Comparison of ENCODE assay signal across 20 cellular contexts in the genomic region with DNA sequence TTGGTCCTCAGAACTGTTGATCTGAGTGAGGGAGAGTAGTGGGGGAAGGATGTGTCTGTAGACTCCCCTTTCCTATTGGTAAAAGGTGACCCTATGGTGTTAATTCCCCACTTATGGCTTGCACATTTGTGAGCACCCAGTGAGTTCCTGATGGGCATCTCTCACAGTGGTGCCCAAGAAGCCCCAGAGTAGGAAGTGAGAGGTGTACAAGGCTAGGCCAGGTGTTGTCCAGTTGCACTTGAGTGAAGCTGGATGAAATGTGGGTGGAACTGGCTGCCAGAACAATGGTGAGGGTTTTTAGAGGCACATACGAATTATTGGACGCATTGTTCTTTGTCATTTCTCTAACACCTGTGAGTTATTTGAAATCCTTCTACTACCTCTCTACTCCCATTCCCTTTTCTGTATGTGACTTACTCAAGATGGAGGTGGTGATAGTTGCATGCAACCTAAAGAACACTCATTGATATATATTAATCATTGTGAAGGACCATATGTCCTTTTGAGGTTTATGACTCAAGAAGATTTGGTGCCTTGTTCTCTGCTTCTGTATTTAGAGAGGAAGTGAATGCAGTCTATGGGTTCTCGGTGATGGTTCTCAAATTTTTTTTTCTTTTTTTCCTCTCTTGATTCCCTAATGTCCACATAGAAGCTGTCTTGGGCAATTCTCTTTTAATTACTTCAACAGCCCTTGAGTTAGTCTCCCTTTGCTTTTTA.
DNase-seq lines count a peak whose midpoint lies in the region; ATAC-seq and TF ChIP-seq lines count a peak whose summit lies in the region.
"Had no signal": no experiment of that assay in that cellular context is flagged by ENCODE, and none has a peak within 500 bp of the region (broad histone marks: within the 10 kb centered on the region; RNA-seq: fewer than 3 reads in every experiment).

No MANE protein-coding gene starts in this region.

- H3K36me3 ChIP-seq in left ventricle myocardium inferior, result no peaks in the 10 kb centered on the region
- H3K36me3 ChIP-seq: pancreas, SJSA1, spleen, suprapubic skin had no signal

- no peaks in the 10 kb centered on the region for H3K27me3 Mint-ChIP-seq in activated T-helper 2 cell treated with anti-CD3 and anti-CD28 coated beads, Interferon-gamma antibody, Interleukin-2, Interleukin-4, amounts not matched to agents 10 μg/mL and 5 μg/mL and 100 μg/mL, durations not matched to agents 14 hours and 24 hours and 36 hours (ENCODE audit: low read depth)

- no peaks in the 10 kb centered on the region for H3K4me1 ChIP-seq in left ventricle myocardium inferior
- H3K4me1 ChIP-seq: pancreas, SJSA1, spleen, suprapubic skin had no signal

- no peak overlapping the region for H3K27ac ChIP-seq in left ventricle myocardium inferior (replicated peaks)
- H3K27ac ChIP-seq: pancreas, SJSA1, suprapubic skin had no signal

- H3K9me3 ChIP-seq in left ventricle myocardium inferior (replicated peaks), result no peaks in the 10 kb centered on the region
- H3K9me3 ChIP-seq: pancreas, SJSA1, spleen, suprapubic skin had no signal

- TF ChIP-seq CTCF in GM10266 (IDR thresholded peaks at IDR 0.05; ENCODE audit: control insufficient read depth, insufficient read depth, low read depth, missing control alignments), result no peak
- TF ChIP-seq CTCF in left ventricle myocardium inferior (IDR thresholded peaks at IDR 0.05; ENCODE audit: borderline replicate concordance), result no peak

- no peak overlapping the region for H3K27ac Mint-ChIP-seq in activated T-helper 2 cell treated with anti-CD3 and anti-CD28 coated beads, Interferon-gamma antibody, Interleukin-2, Interleukin-4, amounts not matched to agents 10 μg/mL and 5 μg/mL and 100 μg/mL, durations not matched to agents 14 hours and 24 hours and 36 hours
- H3K27ac Mint-ChIP-seq: activated naive CD4-positive, alpha-beta T cell treated with anti-CD3 and anti-CD28 coated beads for 36 hours; endodermal cell; immature natural killer cell had no signal

- H3K36me3 Mint-ChIP-seq in activated T-helper 2 cell treated with anti-CD3 and anti-CD28 coated beads, Interferon-gamma antibody, Interleukin-2, Interleukin-4, amounts not matched to agents 10 μg/mL and 5 μg/mL and 100 μg/mL, durations not matched to agents 14 hours and 24 hours and 36 hours (ENCODE audit: low read depth), result no peaks in the 10 kb centered on the region
- H3K36me3 Mint-ChIP-seq: IgD-negative memory B cell, immature natural killer cell had no signal

- no peaks in the 10 kb centered on the region for H3K27me3 ChIP-seq in left ventricle myocardium inferior (ENCODE audit: low read depth)
- H3K27me3 ChIP-seq: pancreas, spleen, suprapubic skin had no signal

- peak; percentile 42 for ATAC-seq in GM19043 (IDR thresholded peaks at IDR 0.05; ENCODE audit: low read depth, unreplicated experiment)
- peak; percentile 42 for ATAC-seq in GM21825 (IDR thresholded peaks at IDR 0.05; ENCODE audit: unreplicated experiment)
- ATAC-seq in HG03103 (IDR thresholded peaks at IDR 0.05; ENCODE audit: low read depth, unreplicated experiment), result peak; percentile 62
- ATAC-seq: pancreas had no signal

- no peaks in the 10 kb centered on the region for H3K4me1 Mint-ChIP-seq in activated T-helper 2 cell treated with anti-CD3 and anti-CD28 coated beads, Interferon-gamma antibody, Interleukin-2, Interleukin-4, amounts not matched to agents 10 μg/mL and 5 μg/mL and 100 μg/mL, durations not matched to agents 14 hours and 24 hours and 36 hours (ENCODE audit: low read depth)
- H3K4me1 Mint-ChIP-seq: endodermal cell, immature natural killer cell had no signal

- intact Hi-C loops in activated T-helper 2 cell treated with anti-CD3 and anti-CD28 coated beads, Interferon-gamma antibody, Interleukin-2, Interleukin-4, amounts not matched to agents 10 μg/mL and 5 μg/mL and 100 μg/mL, durations not matched to agents 14 hours and 24 hours and 36 hours (cut with micrococcal nuclease), result no loop called here
- intact Hi-C loops in left ventricle myocardium inferior (cut with micrococcal nuclease), result no loop called here

- no peaks in the 10 kb centered on the region for H3K9me3 Mint-ChIP-seq in activated T-helper 2 cell treated with anti-CD3 and anti-CD28 coated beads, Interferon-gamma antibody, Interleukin-2, Interleukin-4, amounts not matched to agents 10 μg/mL and 5 μg/mL and 100 μg/mL, durations not matched to agents 14 hours and 24 hours and 36 hours
- H3K9me3 Mint-ChIP-seq: activated naive CD4-positive, alpha-beta T cell treated with anti-CD3 and anti-CD28 coated beads for 36 hours; endodermal cell; IgD-negative memory B cell had no signal

- H3K4me3 ChIP-seq in left ventricle myocardium inferior, result no peak overlapping the region
- H3K4me3 ChIP-seq: pancreas, SJSA1, spleen, suprapubic skin had no signal

- DNase-seq in pons (ENCODE audit: low spot score), result peak; percentile 16
- DNase-seq in GM10266 (ENCODE audit: extremely low spot score), result no peak
- no peak for DNase-seq in activated T-helper 2 cell treated with anti-CD3 and anti-CD28 coated beads, Interferon-gamma antibody, Interleukin-2, Interleukin-4, amounts not matched to agents 10 μg/mL and 5 μg/mL and 100 μg/mL, durations not matched to agents 14 hours and 24 hours and 36 hours (ENCODE audit: low spot score)
- DNase-seq in SK-N-DZ (ENCODE audit: low spot score), result no peak
- DNase-seq in left ventricle myocardium inferior, result no peak
- DNase-seq: activated naive CD4-positive, alpha-beta T cell treated with anti-CD3 and anti-CD28 coated beads for 36 hours; C1 segment of cervical spinal cord; endodermal cell; foreskin melanocyte; immature natural killer cell; NCI-H1436 treated with DMSO at 0.1 percent for 48 hours; NCI-H774; pancreas; spleen had no signal

- H3K4me3 Mint-ChIP-seq in activated T-helper 2 cell treated with anti-CD3 and anti-CD28 coated beads, Interferon-gamma antibody, Interleukin-2, Interleukin-4, amounts not matched to agents 10 μg/mL and 5 μg/mL and 100 μg/mL, durations not matched to agents 14 hours and 24 hours and 36 hours (ENCODE audit: low read depth), result no peak overlapping the region
- H3K4me3 Mint-ChIP-seq: activated naive CD4-positive, alpha-beta T cell treated with anti-CD3 and anti-CD28 coated beads for 36 hours; endodermal cell; immature natural killer cell had no signal
